In the genomic region with DNA sequence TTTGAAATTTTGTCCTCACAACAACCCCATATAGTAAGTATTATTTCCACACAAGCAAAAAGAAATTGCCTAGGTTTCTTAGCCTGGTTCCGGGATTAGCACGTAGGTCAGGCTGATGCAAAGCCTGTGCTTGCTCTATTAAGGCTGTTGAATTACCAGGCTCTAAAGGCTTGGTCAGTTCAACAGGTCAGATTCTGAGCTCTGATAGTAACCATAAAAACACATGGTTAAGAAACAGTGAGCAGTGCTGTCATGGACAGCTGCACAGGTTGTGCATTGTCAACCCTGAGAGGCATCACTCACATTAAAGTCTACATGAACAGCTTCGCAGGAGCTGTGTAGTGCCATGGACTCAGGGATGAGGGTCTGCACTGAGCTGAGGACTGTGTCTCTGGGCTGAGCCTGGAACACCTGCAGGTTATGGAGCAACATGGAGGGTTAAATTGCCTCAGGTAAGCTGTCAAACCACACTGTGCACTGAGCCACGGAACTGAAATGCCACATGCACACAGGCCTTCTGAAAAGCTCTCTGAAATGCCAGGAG, we compare ENCODE assay signal across 28 cellular contexts.
DNase-seq lines count a peak whose midpoint lies in the region; ATAC-seq, FAIRE-seq and TF ChIP-seq lines count a peak whose summit lies in the region.
"Had no signal": no experiment of that assay in that cellular context is flagged by ENCODE, and none has a peak within 500 bp of the region (broad histone marks: within the 10 kb centered on the region; RNA-seq: fewer than 3 reads in every experiment).

No MANE protein-coding gene starts in this region.

- H3K9me3 ChIP-seq in Karpas-422 (ENCODE audit: low read length): no peaks in the 10 kb centered on the region
- H3K9me3 ChIP-seq: BE2C, MG63, Peyer's patch had no signal

- no peak overlapping the region for H3K4me2 ChIP-seq in Karpas-422 (ENCODE audit: low read depth, low read length, poor library complexity, severe bottlenecking)

- 0 out of 2 replicates have a peak, but pooled peaks cover 7% of the 10 kb centered on the region for H3K27me3 ChIP-seq in Karpas-422 (ENCODE audit: low read length)
- H3K27me3 ChIP-seq: BE2C, MG63, Peyer's patch had no signal

- TF ChIP-seq CTCF in osteocyte (IDR thresholded peaks at IDR 0.05): no peak

- peaks cover 10% of the 10 kb centered on the region for H3K27me3 Mint-ChIP-seq in osteocyte (ENCODE audit: unreplicated experiment)

- DNase-seq in Caki2 (ENCODE audit: low read depth) (peak; percentile 49), M059J (ENCODE audit: low read depth) (peak; percentile 11), kidney tubule cell (ENCODE audit: low spot score) (peak; percentile 43), osteocyte (ENCODE audit: extremely low spot score, unreplicated experiment) (peak; percentile 67), NOMO-1 treated with dmso at 0.1 percent for 144 hours (lab: John Stamatoyannopoulos, UW; ENCODE audit: unreplicated experiment) (no peak), Karpas-422 (no peak), H54 (ENCODE audit: insufficient read length, low spot score) (no peak)
- DNase-seq: 8988T; ACHN; BE2C; CD8-positive, alpha-beta memory T cell; DMS153; GM23248; HCEC 1CT; MG63; NCI-H1105 treated with DMSO at 0.1 percent for 48 hours; NCI-H1930; NCI-H2107; NCI-H446; NCI-H526; NCI-H82; NK-92 treated with Interleukin-12 subunit alpha and Interleukin-12 subunit beta, amount 100 ng/mL, for 24 hours; Peyer's patch; SHP77 treated with DMSO at 0.1 percent for 48 hours had no signal

- TF ChIP-seq POLR2A in H54 (IDR thresholded peaks at IDR 0.05; ENCODE audit: low read depth, low read length): no peak

- no peak overlapping the region for H3K27ac Mint-ChIP-seq in osteocyte (ENCODE audit: unreplicated experiment)
- H3K27ac Mint-ChIP-seq: CD14-positive monocyte had no signal

- no peak overlapping the region for H3K4me3 Mint-ChIP-seq in osteocyte (ENCODE audit: unreplicated experiment)
- H3K4me3 Mint-ChIP-seq: CD14-positive monocyte; CD8-positive, alpha-beta memory T cell had no signal

- no peaks in the 10 kb centered on the region for H3K4me1 ChIP-seq in Karpas-422 (ENCODE audit: low read length)
- H3K4me1 ChIP-seq: BE2C, Peyer's patch had no signal

- H3K27ac ChIP-seq in Karpas-422 (ENCODE audit: low read length): no peak overlapping the region
- H3K27ac ChIP-seq: GM23248, Peyer's patch, SK-N-MC had no signal

- no peaks in the 10 kb centered on the region for H3K79me2 ChIP-seq in Karpas-422 (ENCODE audit: low read length)

- no peak for FAIRE-seq in H54 (lab: Jason Lieb, UNC)
- FAIRE-seq: K562 had no signal

- H3K36me3 Mint-ChIP-seq in osteocyte (ENCODE audit: unreplicated experiment): no peaks in the 10 kb centered on the region
- H3K36me3 Mint-ChIP-seq: CD14-positive monocyte; CD8-positive, alpha-beta memory T cell had no signal

- H2AFZ ChIP-seq in Karpas-422 (ENCODE audit: low read length): no peak overlapping the region
- H2AFZ ChIP-seq: GM23248 had no signal

- in situ Hi-C loops in Caki2 (cut with HindIII; ENCODE audit: low pct_unique_long_range_greater_than_20kb, low sequenced_read_pairs): no loop called here

- no peaks in the 10 kb centered on the region for H3K36me3 ChIP-seq in Karpas-422 (ENCODE audit: insufficient read depth, low read length)
- H3K36me3 ChIP-seq: BE2C, MG63, Peyer's patch had no signal

- H3K9ac ChIP-seq in Karpas-422 (ENCODE audit: low read length): no peak overlapping the region
- H3K9ac ChIP-seq: GM23248 had no signal

- H3K9me2 ChIP-seq in Karpas-422 (replicated peaks; ENCODE audit: insufficient read depth, low read length): no peaks in the 10 kb centered on the region

- H3K4me1 Mint-ChIP-seq in osteocyte (ENCODE audit: unreplicated experiment): no peaks in the 10 kb centered on the region
- H3K4me1 Mint-ChIP-seq: CD8-positive, alpha-beta memory T cell had no signal

- H4K20me1 ChIP-seq in Karpas-422 (ENCODE audit: insufficient read depth, low read depth, low read length): no peaks in the 10 kb centered on the region

- ATAC-seq in GM19328 (IDR thresholded peaks at IDR 0.05; ENCODE audit: unreplicated experiment): no peak
- ATAC-seq: K562 had no signal

- H3K9me3 Mint-ChIP-seq in osteocyte (ENCODE audit: unreplicated experiment): peaks cover 4% of the 10 kb centered on the region
- H3K9me3 Mint-ChIP-seq: CD8-positive, alpha-beta memory T cell had no signal

- H3K4me3 ChIP-seq in Karpas-422 (ENCODE audit: low read length): no peak overlapping the region
- H3K4me3 ChIP-seq: GM23248, K562, MG63, Peyer's patch, SK-N-MC had no signal

Comparison
In these comparisons a context has a peak if more than half of its experiments do, and no peak if none do; other contexts are left out.
1. DNase-seq: peak in Caki2 (single experiment), M059J (single experiment), kidney tubule cell (single experiment) and osteocyte (single experiment); none in NOMO-1 treated with dmso at 0.1 percent for 144 hours (single experiment), Karpas-422 (single experiment) and H54 (single experiment).